ENCODE assay signal across 10 cellular contexts in the genomic region with DNA sequence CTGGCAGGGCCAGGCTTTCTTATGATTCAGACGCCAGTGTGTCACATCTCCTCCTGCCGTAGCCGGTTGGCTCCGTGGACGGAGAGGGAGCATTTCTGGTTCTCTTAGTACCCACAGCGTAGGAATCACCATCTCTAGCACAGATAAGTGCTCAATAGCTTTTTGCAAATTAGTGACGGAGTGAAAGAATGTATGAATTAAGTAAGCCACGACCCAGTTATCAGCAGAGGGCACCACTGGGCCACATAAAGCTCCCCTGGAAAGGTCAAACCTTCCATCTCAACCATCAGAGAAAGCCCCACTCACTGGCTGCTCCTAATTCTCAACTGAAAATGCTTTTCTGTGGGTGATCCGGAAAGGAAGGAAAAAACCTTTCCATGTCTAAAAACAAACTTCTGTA.
DNase-seq lines count a peak whose midpoint lies in the region; ATAC-seq and TF ChIP-seq lines count a peak whose summit lies in the region.
"Had no signal": no experiment of that assay in that cellular context is flagged by ENCODE, and none has a peak within 500 bp of the region (broad histone marks: within the 10 kb centered on the region; RNA-seq: fewer than 3 reads in every experiment).

No MANE protein-coding gene starts in this region.

- H4K5ac ChIP-seq in mesendoderm (ENCODE audit: low read length) = no peak overlapping the region

- no peak overlapping the region for H3K4ac ChIP-seq in mesendoderm (ENCODE audit: low read depth, low read length)

- H3K36me3 ChIP-seq in GM06990 (ENCODE audit: control insufficient read depth, insufficient read depth, low read length) (no peaks in the 10 kb centered on the region), WERI-Rb-1 (no peaks in the 10 kb centered on the region), mesendoderm (ENCODE audit: control insufficient read depth, insufficient read depth, low read length) (no peaks in the 10 kb centered on the region)
- H3K36me3 ChIP-seq: spleen had no signal

- H3K27me3 ChIP-seq in GM06990 (replicated peaks; ENCODE audit: control insufficient read depth, insufficient read depth, low read length) (no peaks in the 10 kb centered on the region), WERI-Rb-1 (ENCODE audit: insufficient read depth, low read depth, severe bottlenecking) (no peaks in the 10 kb centered on the region), mesendoderm (ENCODE audit: insufficient read depth, low read length, poor library complexity) (no peaks in the 10 kb centered on the region)
- H3K27me3 ChIP-seq: spleen had no signal

- no peak overlapping the region for H3K56ac ChIP-seq in mesendoderm (ENCODE audit: low read length)

- H3K4me2 ChIP-seq in mesendoderm (ENCODE audit: low read length) = no peak overlapping the region

- H3K4me1 Mint-ChIP-seq in stimulated activated effector memory CD8-positive, alpha-beta T cell treated with anti-CD3 and anti-CD28 coated beads, Interleukin-12 subunit alpha, Interleukin-12 subunit beta, amount 100 ng/mL, for 72 hours = no peaks in the 10 kb centered on the region

- no peaks in the 10 kb centered on the region for H3K9me3 Mint-ChIP-seq in stimulated activated effector memory CD8-positive, alpha-beta T cell treated with anti-CD3 and anti-CD28 coated beads, Interleukin-12 subunit alpha, Interleukin-12 subunit beta, amount 100 ng/mL, for 72 hours

- WGBS in mesendoderm (ENCODE audit: extremely low coverage, insufficient coverage, low lambda C conversion rate) = no CpG with 5 or more reads among the region's 9 CpGs

- no peak overlapping the region for H3K27ac Mint-ChIP-seq in stimulated activated effector memory CD8-positive, alpha-beta T cell treated with anti-CD3 and anti-CD28 coated beads, Interleukin-12 subunit alpha, Interleukin-12 subunit beta, amount 100 ng/mL, for 72 hours

- no peaks in the 10 kb centered on the region for H3K36me3 Mint-ChIP-seq in stimulated activated effector memory CD8-positive, alpha-beta T cell treated with anti-CD3 and anti-CD28 coated beads, Interleukin-12 subunit alpha, Interleukin-12 subunit beta, amount 100 ng/mL, for 72 hours

- ATAC-seq in HG02759 (IDR thresholded peaks at IDR 0.05; ENCODE audit: unreplicated experiment) = no peak
- ATAC-seq in stimulated activated effector memory CD8-positive, alpha-beta T cell treated with anti-CD3 and anti-CD28 coated beads, Interleukin-12 subunit alpha, Interleukin-12 subunit beta, amount 100 ng/mL, for 72 hours = no peak

- peak overlapping the region; percentile 3 for H3K9ac ChIP-seq in mesendoderm (ENCODE audit: low read length)

- H3K4me1 ChIP-seq in mesendoderm (ENCODE audit: control insufficient read depth, low read depth, low read length) = peaks cover 2% of the 10 kb centered on the region
- H3K4me1 ChIP-seq: spleen had no signal

- no peak overlapping the region for H3K23ac ChIP-seq in mesendoderm (ENCODE audit: low read length)

- no peak overlapping the region for H2BK5ac ChIP-seq in mesendoderm (ENCODE audit: low read length)

- H4K8ac ChIP-seq in mesendoderm (ENCODE audit: low read depth, low read length) = no peak overlapping the region

- H3K79me2 ChIP-seq in mesendoderm (ENCODE audit: control insufficient read depth, insufficient read depth, low read length) = no peaks in the 10 kb centered on the region

- TF ChIP-seq CTCF in GM06990 (IDR thresholded peaks at IDR 0.05; ENCODE audit: insufficient read depth, low read length, poor library complexity, severe bottlenecking) (peak; percentile 37), WERI-Rb-1 (IDR thresholded peaks at IDR 0.05; ENCODE audit: low read depth, low read length) (peak; percentile 61)

- no peak overlapping the region for H3K18ac ChIP-seq in mesendoderm (ENCODE audit: low read length)

- no peaks in the 10 kb centered on the region for H3K9me3 ChIP-seq in WERI-Rb-1 (ENCODE audit: severe bottlenecking)
- H3K9me3 ChIP-seq: spleen had no signal

- H3K27ac ChIP-seq in WERI-Rb-1 = no peak overlapping the region
- H3K27ac ChIP-seq in mesendoderm (ENCODE audit: low read depth, low read length) = no peak overlapping the region
- H3K27ac ChIP-seq: spleen had no signal

- no peak overlapping the region for H3K4me3 Mint-ChIP-seq in stimulated activated effector memory CD8-positive, alpha-beta T cell treated with anti-CD3 and anti-CD28 coated beads, Interleukin-12 subunit alpha, Interleukin-12 subunit beta, amount 100 ng/mL, for 72 hours

- no peak overlapping the region for H2BK120ac ChIP-seq in mesendoderm (ENCODE audit: low read depth, low read length)

- H3K4me3 ChIP-seq in GM06990 (replicated peaks; ENCODE audit: low read depth, low read length) (no peak overlapping the region), WERI-Rb-1 (ENCODE audit: low read depth, low read length) (no peak overlapping the region), mesendoderm (ENCODE audit: low read length) (no peak overlapping the region)
- H3K4me3 ChIP-seq: lung, spleen had no signal

- H2AK5ac ChIP-seq in mesendoderm (ENCODE audit: low read length) = no peak overlapping the region

- H2BK15ac ChIP-seq in mesendoderm (replicated peaks; ENCODE audit: low read depth) = no peak overlapping the region

- no peaks in the 10 kb centered on the region for H3K79me1 ChIP-seq in mesendoderm (ENCODE audit: low read length)

- no peak for DNase-seq in GM06990 (ENCODE audit: extremely low read depth, insufficient read length)
- peak; percentile 60 for DNase-seq in NCI-H1092 treated with DMSO at 0.1 percent for 48 hours (lab: John Stamatoyannopoulos, UW)
- peak; percentile 71 for DNase-seq in WERI-Rb-1
- DNase-seq in mesendoderm = peak; percentile 81
- no peak for DNase-seq in central memory CD4-positive, alpha-beta T cell
- no peak for DNase-seq in NCI-H2227 treated with DMSO at 0.1 percent for 48 hours (lab: John Stamatoyannopoulos, UW)
- no peak for DNase-seq in stimulated activated effector memory CD8-positive, alpha-beta T cell treated with anti-CD3 and anti-CD28 coated beads, Interleukin-12 subunit alpha, Interleukin-12 subunit beta, amount 100 ng/mL, for 72 hours (ENCODE audit: low spot score in 2 of 2)
- DNase-seq: spleen had no signal

Comparison
In these comparisons a context has a peak if more than half of its experiments do, and no peak if none do; other contexts are left out.
1. DNase-seq: peak in NCI-H1092 treated with DMSO at 0.1 percent for 48 hours (single experiment), WERI-Rb-1 (single experiment) and mesendoderm (single experiment); none in GM06990 (single experiment), central memory CD4-positive, alpha-beta T cell (single experiment), NCI-H2227 treated with DMSO at 0.1 percent for 48 hours (single experiment) and stimulated activated effector memory CD8-positive, alpha-beta T cell treated with anti-CD3 and anti-CD28 coated beads, Interleukin-12 subunit alpha, Interleukin-12 subunit beta, amount 100 ng/mL, for 72 hours (0 of 2).